ENCODE assay signal across 2 cellular contexts in genomic region chr4:73028621-73029020, GRCh38.
TF ChIP-seq lines count a peak whose summit lies in the region.

No MANE protein-coding gene starts in this region.

TF ChIP-seq in GM23338, 12 proteins besides CTCF, POLR2A, EP300 and RAD21:
- no peak for TF ChIP-seq NANOG (IDR thresholded peaks at IDR 0.05; ENCODE audit: borderline replicate concordance)
- no peak for TF ChIP-seq STAT1 (IDR thresholded peaks at IDR 0.05; ENCODE audit: unreplicated experiment)
- TF ChIP-seq REST (IDR thresholded peaks at IDR 0.05; ENCODE audit: unreplicated experiment): no peak
- no peak for TF ChIP-seq ZNF331 (CRISPR knock-in tag; IDR thresholded peaks at IDR 0.05; ENCODE audit: low read depth)
- no peak for TF ChIP-seq ZNF462 (CRISPR knock-in tag; IDR thresholded peaks at IDR 0.05)
- no peak for TF ChIP-seq ZNF114 (CRISPR knock-in tag; IDR thresholded peaks at IDR 0.05)
- TF ChIP-seq ETS1 (IDR thresholded peaks at IDR 0.05): no peak
- TF ChIP-seq EZH2 (IDR thresholded peaks at IDR 0.05; ENCODE audit: low read depth, unreplicated experiment): no peak
- no peak for TF ChIP-seq POLR2AphosphoS5 (IDR thresholded peaks at IDR 0.05; ENCODE audit: low read depth)
- no peak for TF ChIP-seq EZH2phosphoT487 (IDR thresholded peaks at IDR 0.05; ENCODE audit: unreplicated experiment)
- no peak for TF ChIP-seq JUNB (IDR thresholded peaks at IDR 0.05; ENCODE audit: unreplicated experiment)
- no peak for TF ChIP-seq CREB1 (CRISPR knock-in tag; IDR thresholded peaks at IDR 0.05; ENCODE audit: low read depth)

TF ChIP-seq in K562, 482 proteins besides CTCF, POLR2A, EP300 and RAD21:
- TF ChIP-seq SPI1 (IDR thresholded peaks at IDR 0.05; ENCODE audit: borderline replicate concordance, low read depth, low read length) (peak; percentile 93), EGR1 (conservative IDR thresholded peaks at IDR 0.05) (peak; percentile 25; the same call in 1 of the 2 replicates), ZNF511 (CRISPR knock-in tag; IDR thresholded peaks at IDR 0.05) (no peak)
